7 cellular contexts compared by ENCODE assay signal in the genomic region with DNA sequence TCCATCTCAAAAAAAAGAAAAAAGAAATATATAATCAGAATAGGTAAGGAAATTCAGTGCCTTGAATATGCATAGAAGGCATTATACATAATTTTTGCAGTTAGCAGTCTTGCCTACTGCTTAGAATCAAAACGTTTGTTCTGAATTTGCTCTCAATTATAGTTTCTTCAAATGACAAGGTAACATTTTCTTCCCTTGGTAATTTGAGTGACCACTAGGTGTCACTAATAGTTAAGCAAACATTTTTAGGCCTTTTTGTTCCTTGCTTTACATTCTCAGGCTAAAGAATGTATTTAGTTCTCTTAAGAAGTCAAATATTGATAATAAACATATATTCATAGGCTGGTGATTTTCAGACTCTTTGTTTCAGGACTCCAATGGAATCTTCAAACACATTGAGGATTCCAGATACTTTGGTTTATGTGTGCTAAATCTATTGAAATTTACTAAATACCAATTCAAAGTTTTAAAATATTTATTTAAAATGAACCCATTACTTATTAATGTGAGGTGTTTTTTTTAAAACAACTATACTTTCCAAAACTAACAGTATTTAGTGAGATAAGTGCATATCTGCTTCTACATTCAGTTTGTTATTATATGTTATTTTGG. TPM values are rescaled to one million over a fixed set of nuclear protein-coding genes. Genes with fewer than 3 reads are reported as not detected.
DNase-seq lines count a peak whose midpoint lies in the region; ATAC-seq, FAIRE-seq and TF ChIP-seq lines count a peak whose summit lies in the region.

No MANE protein-coding gene starts in this region.

- no peak overlapping the region for H3K4me2 ChIP-seq in SU-DHL-6 (ENCODE audit: low read depth, low read length, poor library complexity, severe bottlenecking)
- H3K4me2 ChIP-seq in smooth muscle cell = no peak overlapping the region

- H3K36me3 ChIP-seq in SU-DHL-6 (ENCODE audit: low read length) (peaks cover 10% of the 10 kb centered on the region; the same call in 1 of the 2 replicates), gastroesophageal sphincter (peaks cover 3 to 64% of the 10 kb centered on the region in 2 donors), smooth muscle cell (ENCODE audit: low read depth) (peaks cover 1% of the 10 kb centered on the region)

- peak; percentile 54 for DNase-seq in LHCN-M2 (ENCODE audit: low read depth)
- DNase-seq in smooth muscle cell (lab: John Stamatoyannopoulos, UW; ENCODE audit: unreplicated experiment) = no peak
- DNase-seq in GM19238 (ENCODE audit: insufficient read length, low spot score) = no peak
- DNase-seq in ureter (ENCODE audit: low spot score) = no peak

- WGBS in gastroesophageal sphincter (ENCODE audit: low coverage in 1 of 2), 2 donors = 0% methylated on average over 1 of the region's 1 CpG
- WGBS in smooth muscle cell (ENCODE audit: low lambda C conversion rate) = 16% methylated on average over 1 of the region's 1 CpG

- no peaks in the 10 kb centered on the region for H3K9me2 ChIP-seq in SU-DHL-6 (replicated peaks; ENCODE audit: insufficient read depth, low read length)

- no peak for TF ChIP-seq EP300 in gastroesophageal sphincter (IDR thresholded peaks at IDR 0.05)

- no peaks in the 10 kb centered on the region for H3F3A ChIP-seq in SU-DHL-6 (ENCODE audit: insufficient read depth)
- peaks cover 4% of the 10 kb centered on the region for H3F3A ChIP-seq in smooth muscle cell (ENCODE audit: low read depth)

- no peak overlapping the region for H3K27ac ChIP-seq in SU-DHL-6 (ENCODE audit: low read depth, low read length)
- H3K27ac ChIP-seq in gastroesophageal sphincter = no peak overlapping the region
- no peak overlapping the region for H3K27ac ChIP-seq in smooth muscle cell (ENCODE audit: low read depth)

- ATAC-seq in gastroesophageal sphincter = no peak

- H3K79me2 ChIP-seq in SU-DHL-6 (ENCODE audit: insufficient read depth, low read length) (no peaks in the 10 kb centered on the region), smooth muscle cell (ENCODE audit: low read depth) (no peaks in the 10 kb centered on the region)

- peak; percentile 98 for FAIRE-seq in G401.6 (lab: Jason Lieb, UNC)

- H4K20me1 ChIP-seq in SU-DHL-6 (ENCODE audit: low read depth, low read length) = no peaks in the 10 kb centered on the region
- no peaks in the 10 kb centered on the region for H4K20me1 ChIP-seq in smooth muscle cell (ENCODE audit: low read depth)

- no peak overlapping the region for H2AFZ ChIP-seq in SU-DHL-6 (ENCODE audit: low read depth, low read length, severe bottlenecking)
- H2AFZ ChIP-seq in smooth muscle cell (ENCODE audit: low read depth) = no peak overlapping the region

- H3K9me3 ChIP-seq in SU-DHL-6 (ENCODE audit: insufficient read depth, low read length) = no peaks in the 10 kb centered on the region
- H3K9me3 ChIP-seq in gastroesophageal sphincter = no peaks in the 10 kb centered on the region
- H3K9me3 ChIP-seq in smooth muscle cell (replicated peaks; ENCODE audit: low read depth) = no peaks in the 10 kb centered on the region

- TF ChIP-seq CTCF in SU-DHL-6 (IDR thresholded peaks at IDR 0.05; ENCODE audit: insufficient read depth, low read length, poor library complexity, severe bottlenecking) (peak; percentile 13), gastroesophageal sphincter (IDR thresholded peaks at IDR 0.05) (peak; percentile 53 to 71 (median 60)), smooth muscle cell (IDR thresholded peaks at IDR 0.05; ENCODE audit: borderline replicate concordance, insufficient read depth, poor library complexity, severe bottlenecking) (peak; percentile 71)

- H3K27me3 ChIP-seq in SU-DHL-6 (ENCODE audit: low read length) (no peaks in the 10 kb centered on the region), gastroesophageal sphincter (no peaks in the 10 kb centered on the region), smooth muscle cell (ENCODE audit: low read depth) (no peaks in the 10 kb centered on the region)

- no peak for TF ChIP-seq POLR2A in gastroesophageal sphincter (IDR thresholded peaks at IDR 0.05)

- H3K9ac ChIP-seq in SU-DHL-6 (ENCODE audit: low read length) (no peak overlapping the region), smooth muscle cell (ENCODE audit: low read depth) (no peak overlapping the region)

- H3K4me3 ChIP-seq in SU-DHL-6 (ENCODE audit: insufficient read depth, low read length, poor library complexity, severe bottlenecking) (no peak overlapping the region), gastroesophageal sphincter (no peak overlapping the region), smooth muscle cell (no peak overlapping the region)

- H3K4me1 ChIP-seq in gastroesophageal sphincter = no peaks in the 10 kb centered on the region
- H3K4me1 ChIP-seq in smooth muscle cell (ENCODE audit: low read depth) = no peaks in the 10 kb centered on the region

RNA-seq across cellular contexts. Expression of a gene that starts 55.0 kb away (rescaled TPM):
- 49.0 and 53.8 TPM in 2 replicates for total RNA-seq in LHCN-M2 (2014; rRNA removed)
- polyA plus RNA-seq in LHCN-M2 (2012) = 6.9 TPM
- 1 to 10 TPM in 3 of 4 donors, under 1 TPM in 1; 0.27 to 4.2 (median 1.9) TPM for total RNA-seq in gastroesophageal sphincter
- total RNA-seq in smooth muscle cell = 20.3 and 22.8 TPM in 2 replicates
- 8.1 and 12.5 TPM in 2 replicates for polyA plus RNA-seq in smooth muscle cell
- total RNA-seq in ureter = 0.86 TPM

Comparison
In these comparisons a context has a peak if more than half of its experiments do, and no peak if none do; other contexts are left out.
1. CTCF ChIP-seq: peak in every context shown above with its lines; median percentile 71 in smooth muscle cell; 60 in gastroesophageal sphincter; 13 in SU-DHL-6.